Comparison of ENCODE assay signal across 1 cellular context in the genomic region with DNA sequence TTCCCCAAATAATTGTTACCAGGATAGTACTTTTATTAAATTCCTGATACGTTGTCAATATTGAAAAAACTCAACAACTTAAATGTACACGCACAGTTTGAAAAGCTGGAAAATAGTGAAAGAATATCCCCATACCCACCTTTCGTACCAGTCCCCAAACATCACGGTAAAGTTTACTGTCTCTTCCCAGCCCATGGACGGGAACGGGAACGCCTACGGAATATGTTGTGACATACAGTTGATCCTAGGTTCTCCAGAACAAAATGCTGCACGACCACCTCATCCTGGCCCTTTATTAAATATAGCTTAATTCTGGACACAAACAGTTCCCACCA.
TF ChIP-seq lines count a peak whose summit lies in the region.

No MANE protein-coding gene starts in this region.

TF ChIP-seq in HEK293, 187 proteins besides CTCF, POLR2A, EP300 and RAD21 (continued from another document):
- TF ChIP-seq, protein P1, sequence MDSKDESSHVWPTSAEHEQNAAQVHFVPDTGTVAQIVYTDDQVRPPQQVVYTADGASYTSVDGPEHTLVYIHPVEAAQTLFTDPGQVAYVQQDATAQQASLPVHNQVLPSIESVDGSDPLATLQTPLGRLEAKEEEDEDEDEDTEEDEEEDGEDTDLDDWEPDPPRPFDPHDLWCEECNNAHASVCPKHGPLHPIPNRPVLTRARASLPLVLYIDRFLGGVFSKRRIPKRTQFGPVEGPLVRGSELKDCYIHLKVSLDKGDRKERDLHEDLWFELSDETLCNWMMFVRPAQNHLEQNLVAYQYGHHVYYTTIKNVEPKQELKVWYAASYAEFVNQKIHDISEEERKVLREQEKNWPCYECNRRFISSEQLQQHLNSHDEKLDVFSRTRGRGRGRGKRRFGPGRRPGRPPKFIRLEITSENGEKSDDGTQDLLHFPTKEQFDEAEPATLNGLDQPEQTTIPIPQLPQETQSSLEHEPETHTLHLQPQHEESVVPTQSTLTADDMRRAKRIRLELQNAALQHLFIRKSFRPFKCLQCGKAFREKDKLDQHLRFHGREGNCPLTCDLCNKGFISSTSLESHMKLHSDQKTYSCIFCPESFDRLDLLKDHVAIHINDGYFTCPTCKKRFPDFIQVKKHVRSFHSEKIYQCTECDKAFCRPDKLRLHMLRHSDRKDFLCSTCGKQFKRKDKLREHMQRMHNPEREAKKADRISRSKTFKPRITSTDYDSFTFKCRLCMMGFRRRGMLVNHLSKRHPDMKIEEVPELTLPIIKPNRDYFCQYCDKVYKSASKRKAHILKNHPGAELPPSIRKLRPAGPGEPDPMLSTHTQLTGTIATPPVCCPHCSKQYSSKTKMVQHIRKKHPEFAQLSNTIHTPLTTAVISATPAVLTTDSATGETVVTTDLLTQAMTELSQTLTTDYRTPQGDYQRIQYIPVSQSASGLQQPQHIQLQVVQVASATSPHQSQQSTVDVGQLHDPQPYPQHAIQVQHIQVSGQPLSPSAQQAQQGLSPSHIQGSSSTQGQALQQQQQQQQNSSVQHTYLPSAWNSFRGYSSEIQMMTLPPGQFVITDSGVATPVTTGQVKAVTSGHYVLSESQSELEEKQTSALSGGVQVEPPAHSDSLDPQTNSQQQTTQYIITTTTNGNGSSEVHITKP (tag by site-specific recombination; IDR thresholded peaks at IDR 0.05) = no peak
- TF ChIP-seq ZBTB20 (tag by site-specific recombination; IDR thresholded peaks at IDR 0.05) (no peak), PRDM6 (tag by site-specific recombination; IDR thresholded peaks at IDR 0.05) (no peak), ZNF169 (tag by site-specific recombination; IDR thresholded peaks at IDR 0.05) (no peak), YY2 (tag by site-specific recombination; IDR thresholded peaks at IDR 0.05) (no peak), ZNF521 (tag by site-specific recombination; IDR thresholded peaks at IDR 0.05) (no peak)
